Comparison of ENCODE assay signal across 26 cellular contexts in genomic region chr15:78255421-78256043, GRCh38. TPM values are rescaled to one million over a fixed set of nuclear protein-coding genes. Genes with fewer than 3 reads are reported as not detected.
A peak's percentile ranks its signal among the peaks of the same experiment; 100 is the strongest.
DNase-seq lines count a peak whose midpoint lies in the region; ATAC-seq, FAIRE-seq and TF ChIP-seq lines count a peak whose summit lies in the region.
"Had no signal": no experiment of that assay in that cellular context is flagged by ENCODE, and none has a peak within 500 bp of the region (broad histone marks: within the 10 kb centered on the region; RNA-seq: fewer than 3 reads in every experiment).

No MANE protein-coding gene starts in this region.

- H3K4me1 Mint-ChIP-seq in CD14-positive monocyte, result no peaks in the 10 kb centered on the region

- no peak overlapping the region for H2AFZ ChIP-seq in SK-N-SH (ENCODE audit: low read depth)
- H2AFZ ChIP-seq: GM23248 had no signal

- H3K27ac Mint-ChIP-seq in CD14-positive monocyte, result no peak overlapping the region
- H3K27ac Mint-ChIP-seq: HFFc6 had no signal

- peaks cover 0 to 3% (median 2%) of the 10 kb centered on the region in 3 donors for H3K27me3 Mint-ChIP-seq in CD14-positive monocyte (ENCODE audit: low read depth in 3 of 3)

- no peak for TF ChIP-seq CTCF in A549 (IDR thresholded peaks at IDR 0.05)
- TF ChIP-seq CTCF in SK-N-SH (IDR thresholded peaks at IDR 0.05), result no peak
- TF ChIP-seq CTCF in CD14-positive monocyte (IDR thresholded peaks at IDR 0.05), result no peak

- DNase-seq in NCI-H345 (lab: John Stamatoyannopoulos, UW), result peak; percentile 9
- DNase-seq in NCI-H345 treated with DMSO at 0.1 percent for 48 hours (lab: John Stamatoyannopoulos, UW; ENCODE audit: unreplicated experiment), result no peak
- no peak for DNase-seq in A549 (ENCODE audit: low read depth in 1 of 2, low spot score in 1 of 2)
- DNase-seq in LHCN-M2 (ENCODE audit: low read depth), result peak; percentile 11
- DNase-seq in NCI-H69 (lab: John Stamatoyannopoulos, UW), result peak; percentile 36
- no peak for DNase-seq in SK-N-SH
- no peak for DNase-seq in CD14-positive monocyte (ENCODE audit: low spot score)
- DNase-seq in SIG-M5 treated with dmso at 0.1 percent for 504 hours (lab: John Stamatoyannopoulos, UW; ENCODE audit: unreplicated experiment), result no peak
- DNase-seq: ACHN; AML-193; BE2C; Caco-2; CD4-positive, alpha-beta memory T cell; DMS153; DND-41; GM23248; H9; HFFc6 had no signal

- CTCF ChIA-PET in A549 (lab: Yijun Ruan, JAX) (interaction anchor here (1.0 to 7.5 kb wide), 5 partner anchors 14 to 255 kb away, joined by 4 to 78 read pairs (median 5); partner anchors contain the start of gene CIB2), SK-N-SH (lab: Yijun Ruan, JAX) (interaction anchor here (0.7 to 5.0 kb wide), 3 partner anchors 10 to 167 kb away, joined by 3 to 32 read pairs (median 3); no protein-coding TSS in a partner anchor)

- FAIRE-seq in A549 (lab: Jason Lieb, UNC), result no peak
- FAIRE-seq: A204.1, G401.6, GM12892, GM19239 had no signal

- intact Hi-C loops in CD14-positive monocyte (cut with micrococcal nuclease), result no loop called here

- POLR2A ChIA-PET in A549 (lab: Yijun Ruan, JAX) (no interaction called here), SK-N-SH (lab: Yijun Ruan, JAX) (no interaction called here)

- TF ChIP-seq POLR2A in A549 (IDR thresholded peaks at IDR 0.05; ENCODE audit: low read length), result no peak

- TF ChIP-seq EP300 in A549 (IDR thresholded peaks at IDR 0.05) (no peak), SK-N-SH (IDR thresholded peaks at IDR 0.05; ENCODE audit: borderline replicate concordance in 1 of 2, low read depth in 1 of 2, low read length in 1 of 2) (no peak)

- H3K4me2 ChIP-seq in A549, result no peak overlapping the region
- no peak overlapping the region for H3K4me2 ChIP-seq in SK-N-SH
- H3K4me2 ChIP-seq: BLaER1 treated with 17β-estradiol and CSF1 and Interleukin-3, amounts not matched to agents 10 nM and 100 nM had no signal

- TF ChIP-seq RAD21 in A549 (conservative IDR thresholded peaks at IDR 0.05 in 1 of 2, IDR thresholded peaks at IDR 0.05 in 1 of 2) (no peak), SK-N-SH (IDR thresholded peaks at IDR 0.05; ENCODE audit: low read length) (no peak)

- 81% methylated on average over 1 of the region's 1 CpG for WGBS in A549 (ENCODE audit: missing lambda C conversion rate)
- 64% methylated on average over 1 of the region's 1 CpG for whole genome bisulfite sequencing in SK-N-SH (ENCODE audit: low lambda C conversion rate)

- H3K27ac ChIP-seq in A549, result no peak overlapping the region
- H3K27ac ChIP-seq in SK-N-SH (ENCODE audit: low read depth in 2 of 2, low read length in 1 of 2), result no peak overlapping the region
- H3K27ac ChIP-seq: 22Rv1; BLaER1 treated with 17β-estradiol and CSF1 and Interleukin-3, amounts not matched to agents 10 nM and 100 nM; GM23248 had no signal

- no peaks in the 10 kb centered on the region for H3K36me3 ChIP-seq in SK-N-SH (replicated peaks in 1 of 2; ENCODE audit: control insufficient read depth in 1 of 2, insufficient read depth in 2 of 2, low read length in 1 of 2)
- H3K36me3 ChIP-seq: BE2C; BLaER1 treated with 17β-estradiol and CSF1 and Interleukin-3, amounts not matched to agents 10 nM and 100 nM had no signal

- no peak overlapping the region for H3K4me3 ChIP-seq in A549
- no peak overlapping the region for H3K4me3 ChIP-seq in SK-N-SH (ENCODE audit: low read depth in 2 of 2, low read length in 1 of 2)
- H3K4me3 ChIP-seq: BLaER1 treated with 17β-estradiol and CSF1 and Interleukin-3, amounts not matched to agents 10 nM and 100 nM; GM23248 had no signal

- H3K9ac ChIP-seq in SK-N-SH, result no peak overlapping the region
- H3K9ac ChIP-seq: BLaER1 treated with 17β-estradiol and CSF1 and Interleukin-3, amounts not matched to agents 10 nM and 100 nM; GM23248 had no signal

- H3K9me3 ChIP-seq in A549 (no peaks in the 10 kb centered on the region), SK-N-SH (no peaks in the 10 kb centered on the region)
- H3K9me3 ChIP-seq: BE2C; BLaER1 treated with 17β-estradiol and CSF1 and Interleukin-3, amounts not matched to agents 10 nM and 100 nM; Caco-2 had no signal

- H3K4me3 Mint-ChIP-seq in CD14-positive monocyte, result no peak overlapping the region
- H3K4me3 Mint-ChIP-seq: CD4-positive, alpha-beta memory T cell; H9; HFFc6 had no signal

- H3K79me2 ChIP-seq in SK-N-SH (ENCODE audit: insufficient read depth), result no peaks in the 10 kb centered on the region

- no peaks in the 10 kb centered on the region for H3K36me3 Mint-ChIP-seq in CD14-positive monocyte
- H3K36me3 Mint-ChIP-seq: CD4-positive, alpha-beta memory T cell had no signal

- no peaks in the 10 kb centered on the region for H3K9me3 Mint-ChIP-seq in CD14-positive monocyte
- H3K9me3 Mint-ChIP-seq: CD4-positive, alpha-beta memory T cell; H9; HFFc6 had no signal

- H4K20me1 ChIP-seq in SK-N-SH (ENCODE audit: insufficient read depth), result no peaks in the 10 kb centered on the region
- H4K20me1 ChIP-seq: BLaER1 treated with 17β-estradiol and CSF1 and Interleukin-3, amounts not matched to agents 10 nM and 100 nM had no signal

- H3F3A ChIP-seq in SK-N-SH (replicated peaks; ENCODE audit: insufficient read depth), result no peaks in the 10 kb centered on the region

- no peak for ATAC-seq in A549
- ATAC-seq: HCT116 had no signal

- no peaks in the 10 kb centered on the region for H3K9me2 ChIP-seq in SK-N-SH

- H3K4me1 ChIP-seq in A549 (no peaks in the 10 kb centered on the region), SK-N-SH (ENCODE audit: control insufficient read depth in 1 of 2, insufficient read depth in 2 of 2, low read depth in 1 of 2, low read length in 1 of 2) (no peaks in the 10 kb centered on the region)
- H3K4me1 ChIP-seq: BE2C, Caco-2 had no signal

- no peaks in the 10 kb centered on the region for H3K27me3 ChIP-seq in SK-N-SH (ENCODE audit: insufficient read depth)
- H3K27me3 ChIP-seq: BE2C; BLaER1 treated with 17β-estradiol and CSF1 and Interleukin-3, amounts not matched to agents 10 nM and 100 nM had no signal

TF ChIP-seq in A549, 52 proteins besides CTCF, POLR2A, EP300 and RAD21:
- TF ChIP-seq CHD4 (IDR thresholded peaks at IDR 0.05; ENCODE audit: borderline replicate concordance), result no peak
- peak; percentile 88 for TF ChIP-seq ZC3H11A (IDR thresholded peaks at IDR 0.05)

TF ChIP-seq in SK-N-SH, 30 proteins besides CTCF, POLR2A, EP300 and RAD21 (continues in another document):
- TF ChIP-seq RFX5 (IDR thresholded peaks at IDR 0.05; ENCODE audit: low read length) (no peak), ELF1 (IDR thresholded peaks at IDR 0.05) (no peak), FOSL2 (IDR thresholded peaks at IDR 0.05; ENCODE audit: borderline replicate concordance, low read depth) (no peak), EZH2phosphoT487 (IDR thresholded peaks at IDR 0.05; ENCODE audit: borderline replicate concordance, low read depth) (no peak), FOXJ3 (CRISPR knock-in tag; IDR thresholded peaks at IDR 0.05) (no peak), NFIC (IDR thresholded peaks at IDR 0.05; ENCODE audit: borderline replicate concordance) (no peak), YY1 (IDR thresholded peaks at IDR 0.05; ENCODE audit: low read depth) (no peak), MEF2A (IDR thresholded peaks at IDR 0.05; ENCODE audit: borderline replicate concordance, low read depth) (no peak)

RNA-seq across cellular contexts. Expression of gene DNAJA4, which starts 8.8 kb away (rescaled TPM):
- polyA plus RNA-seq in A549 (2011; rRNA removed), result 0.13 and 0.25 TPM in 2 replicates
- polyA plus RNA-seq in A549 (2012; cell fraction: cytosol; rRNA removed), result 0.08 TPM in 1 of 2 replicates, not detected in the other
- polyA plus RNA-seq in A549 (2012; cell fraction: nucleus; rRNA removed), result 0.05 and 0.11 TPM in 2 replicates
- polyA plus RNA-seq in A549 (2017; fragmentation: RNase III; extraction: RNeasy Plus Mini Kit Qiagen cat#74134 plus additional on column Dnase treatment), result 0.05 to 0.07 TPM in 2 of 3 replicates, not detected in the other
- polyA minus RNA-seq in A549 (2011; rRNA and poly(A)+ RNA removed), result 0.12 TPM in 1 of 2 replicates, not detected in the other
- not detected in 2 replicates for total RNA-seq in LHCN-M2 (2014; rRNA removed)
- 0.22 TPM for polyA plus RNA-seq in LHCN-M2 (2012)
- polyA plus RNA-seq in SK-N-SH (2012; rRNA removed), result 0.02 and 0.03 TPM in 2 replicates
- 0.03 and 0.07 TPM in 2 replicates for polyA plus RNA-seq in SK-N-SH (2012; cell fraction: cytosol; rRNA removed)
- polyA plus RNA-seq in SK-N-SH (2012; cell fraction: nucleus; rRNA removed), result 0.14 and 0.15 TPM in 2 replicates
- 1 to 10 TPM; 2.4 to 2.5 TPM for polyA plus RNA-seq in CD14-positive monocyte
- total RNA-seq: H4 had no signal

RNA-seq across cellular contexts. Expression of gene ACSBG1, which starts 21.2 kb away (rescaled TPM):
- 0.16 and 0.21 TPM in 2 replicates for polyA plus RNA-seq in A549 (2011; rRNA removed)
- 0.09 and 0.14 TPM in 2 replicates for polyA plus RNA-seq in A549 (2012; cell fraction: cytosol; rRNA removed)
- 0.48 and 0.59 TPM in 2 replicates for polyA plus RNA-seq in A549 (2012; cell fraction: nucleus; rRNA removed)
- polyA plus RNA-seq in A549 (2017; fragmentation: RNase III; extraction: RNeasy Plus Mini Kit Qiagen cat#74134 plus additional on column Dnase treatment), result 0.03 to 0.15 TPM (median 0.05 TPM) in 3 replicates
- polyA minus RNA-seq in A549 (2011; rRNA and poly(A)+ RNA removed), result not detected in 2 replicates
- under 0.01 TPM in 2 replicates for total RNA-seq in LHCN-M2 (2014; rRNA removed)
- 0.04 TPM for polyA plus RNA-seq in LHCN-M2 (2012)
- under 0.01 and 0.02 TPM in 2 replicates for polyA plus RNA-seq in SK-N-SH (2012; rRNA removed)
- polyA plus RNA-seq in SK-N-SH (2012; cell fraction: cytosol; rRNA removed), result 0.01 and 0.04 TPM in 2 replicates
- polyA plus RNA-seq in SK-N-SH (2012; cell fraction: nucleus; rRNA removed), result 0.01 TPM in 1 of 2 replicates, not detected in the other
- not detected for polyA plus RNA-seq in CD14-positive monocyte
- total RNA-seq: Caco-2; CD4-positive, alpha-beta memory T cell; GM23248; HFFc6 had no signal
- polyA plus RNA-seq: CD4-positive, alpha-beta memory T cell had no signal

RNA-seq across cellular contexts. Expression of gene SKIC8, which starts 43.9 kb away (rescaled TPM):
- 162 and 177 TPM in 2 replicates for polyA plus RNA-seq in A549 (2011; rRNA removed)
- 108 and 112 TPM in 2 replicates for polyA plus RNA-seq in A549 (2012; cell fraction: cytosol; rRNA removed)
- polyA plus RNA-seq in A549 (2012; cell fraction: nucleus; rRNA removed), result 56.6 and 82.9 TPM in 2 replicates
- 143 to 154 TPM (median 144 TPM) in 3 replicates for polyA plus RNA-seq in A549 (2017; fragmentation: RNase III; extraction: RNeasy Plus Mini Kit Qiagen cat#74134 plus additional on column Dnase treatment)
- polyA minus RNA-seq in A549 (2011; rRNA and poly(A)+ RNA removed), result 73.3 and 77.4 TPM in 2 replicates
- total RNA-seq in LHCN-M2 (2014; rRNA removed), result 61.4 and 71.0 TPM in 2 replicates
- polyA plus RNA-seq in LHCN-M2 (2012), result 56.7 TPM
- 78.8 and 124 TPM in 2 replicates for polyA plus RNA-seq in SK-N-SH (2012; rRNA removed)
- polyA plus RNA-seq in SK-N-SH (2012; cell fraction: cytosol; rRNA removed), result 103 TPM in 2 replicates
- polyA plus RNA-seq in SK-N-SH (2012; cell fraction: nucleus; rRNA removed), result 80.1 and 91.4 TPM in 2 replicates
- 100 to 1,000 TPM in 1 of 2 donors, 10 to 100 TPM in 1; 88.0 to 123 TPM for polyA plus RNA-seq in CD14-positive monocyte

Comparison
In these comparisons a context has a peak if more than half of its experiments do, and no peak if none do; other contexts are left out.
1. DNase-seq: peak in NCI-H345 (single experiment), LHCN-M2 (single experiment) and NCI-H69 (single experiment); none in NCI-H345 treated with DMSO at 0.1 percent for 48 hours (single experiment), A549 (0 of 2), SK-N-SH (single experiment), CD14-positive monocyte (single experiment) and SIG-M5 treated with dmso at 0.1 percent for 504 hours (single experiment).